Comparison of ENCODE assay signal across 14 cellular contexts in the genomic region with DNA sequence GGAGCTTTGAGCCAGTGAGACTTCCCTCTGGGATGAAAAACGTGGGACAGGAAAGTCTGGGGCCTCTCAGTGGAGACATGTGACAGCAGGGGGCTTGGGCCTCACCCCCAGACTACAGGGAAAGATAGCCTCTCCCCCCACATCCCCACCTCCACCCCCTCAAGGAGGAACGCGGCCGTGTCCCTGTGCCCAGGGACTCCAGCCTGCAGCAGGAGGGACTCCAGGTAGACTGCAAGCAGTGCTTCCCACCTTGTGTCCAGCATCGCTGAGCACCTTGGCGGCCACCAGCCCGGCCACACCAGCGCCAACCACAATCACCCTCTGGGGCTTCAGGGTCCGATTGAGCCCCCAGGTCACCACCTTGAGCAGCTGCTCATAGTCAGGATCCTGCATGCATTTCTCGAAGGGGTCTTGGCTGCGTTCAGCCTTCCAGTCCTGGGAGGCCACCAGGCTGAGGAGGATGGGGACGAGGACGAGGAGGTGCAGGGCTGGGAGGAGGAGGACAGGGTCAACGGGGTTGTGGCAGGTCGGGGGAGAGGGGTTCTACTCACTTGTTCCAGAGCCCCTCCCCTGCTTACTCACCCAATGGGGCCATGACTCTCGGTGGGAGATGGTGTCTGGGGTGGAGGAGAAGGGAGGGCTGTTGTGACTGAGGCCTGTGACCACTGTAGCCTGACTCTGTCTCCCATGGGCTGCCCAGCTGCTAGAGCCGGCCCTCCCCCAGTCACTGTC. TPM values are rescaled to one million over a fixed set of nuclear protein-coding genes. Genes with fewer than 3 reads are reported as not detected.
DNase-seq lines count a peak whose midpoint lies in the region; ATAC-seq, FAIRE-seq and TF ChIP-seq lines count a peak whose summit lies in the region.
"Had no signal": no experiment of that assay in that cellular context is flagged by ENCODE, and none has a peak within 500 bp of the region (broad histone marks: within the 10 kb centered on the region; RNA-seq: fewer than 3 reads in every experiment).

No MANE protein-coding gene starts in this region.

- H3K27me3 Mint-ChIP-seq in CD4-positive, alpha-beta memory T cell: no peaks in the 10 kb centered on the region
- H3K27me3 Mint-ChIP-seq in activated CD4-positive, alpha-beta memory T cell treated with anti-CD3 and anti-CD28 coated beads, Interleukin-2, amount 10 ng/mL, durations not matched to agents 7 days and 5 days: no peaks in the 10 kb centered on the region
- peaks cover 17% of the 10 kb centered on the region for H3K27me3 Mint-ChIP-seq in Calu3 (ENCODE audit: unreplicated experiment)

- no peaks in the 10 kb centered on the region for H3K36me3 ChIP-seq in CD4-positive, alpha-beta memory T cell (ENCODE audit: insufficient read depth, low read length)

- H3K9me3 ChIP-seq in CD4-positive, alpha-beta memory T cell (ENCODE audit: control insufficient read depth in 1 of 2, low read length in 2 of 2): no peaks in the 10 kb centered on the region

- no peak for TF ChIP-seq CTCF in GM12865 (IDR thresholded peaks at IDR 0.05; ENCODE audit: insufficient read depth, low read depth, low read length, missing control alignments)
- no peak for TF ChIP-seq CTCF in Calu3 (IDR thresholded peaks at IDR 0.05; ENCODE audit: unreplicated experiment)

- POLR2A ChIA-PET in CD4-positive, alpha-beta memory T cell (lab: Charles Lee; ENCODE audit: partially characterized antibody): interaction anchor here (1.0 to 4.0 kb wide), 7 partner anchors 13 to 88 kb away, joined by 3 to 28 read pairs (median 8); partner anchors contain the start of genes AKT1S1, ATF5, NUP62 and TBC1D17
- POLR2A ChIA-PET in activated CD4-positive, alpha-beta memory T cell treated with anti-CD3 and anti-CD28 coated beads, Interleukin-2, amount 10 ng/mL, durations not matched to agents 7 days and 5 days (lab: Charles Lee): interaction anchor here (0.7 to 5.5 kb wide), 6 partner anchors 9 to 38 kb away, joined by 3 to 43 read pairs (median 8); partner anchors contain the start of genes AKT1S1, ATF5, NUP62 and TBC1D17

- H3K4me1 Mint-ChIP-seq in CD4-positive, alpha-beta memory T cell: peaks cover 23 to 58% (median 45%) of the 10 kb centered on the region in 4 donors
- H3K4me1 Mint-ChIP-seq in activated CD4-positive, alpha-beta memory T cell treated with anti-CD3 and anti-CD28 coated beads, Interleukin-2, amount 10 ng/mL, durations not matched to agents 7 days and 5 days: peaks cover 57% of the 10 kb centered on the region
- peaks cover 22% of the 10 kb centered on the region for H3K4me1 Mint-ChIP-seq in Calu3 (ENCODE audit: low read depth, unreplicated experiment)
- H3K4me1 Mint-ChIP-seq: endodermal cell had no signal

- H3K36me3 Mint-ChIP-seq in CD4-positive, alpha-beta memory T cell: peaks cover 0 to 3% of the 10 kb centered on the region in 2 donors
- H3K36me3 Mint-ChIP-seq in activated CD4-positive, alpha-beta memory T cell treated with anti-CD3 and anti-CD28 coated beads, Interleukin-2, amount 10 ng/mL, durations not matched to agents 7 days and 5 days (ENCODE audit: low read depth): peaks cover 6% of the 10 kb centered on the region
- H3K36me3 Mint-ChIP-seq in Calu3 (ENCODE audit: insufficient read depth, unreplicated experiment): peaks cover 15% of the 10 kb centered on the region

- H3K27ac ChIP-seq in CD4-positive, alpha-beta memory T cell (ENCODE audit: low read depth, low read length): peak overlapping the region; percentile 98
- H3K27ac ChIP-seq: PC-9 had no signal

- DNase-seq in CD4-positive, alpha-beta memory T cell: peak in 1 of 5 donors; percentile 51
- DNase-seq in GM12865 (ENCODE audit: low read depth) (peak; percentile 66), glomerular visceral epithelial cell (ENCODE audit: extremely low spot score) (peak; percentile 21), NK-92 (lab: John Stamatoyannopoulos, UW; ENCODE audit: unreplicated experiment) (no peak), Calu3 (no peak), frontal cortex (ENCODE audit: low spot score in 2 of 2) (no peak)
- peak; percentile 38 for DNase-seq in activated CD4-positive, alpha-beta memory T cell treated with anti-CD3 and anti-CD28 coated beads, Interleukin-2, amount 10 ng/mL, durations not matched to agents 7 days and 5 days
- DNase-seq: COR-L47, endodermal cell, HCEC 1CT, kidney, NCI-H2227 treated with DMSO at 0.1 percent for 48 hours, PC-9 had no signal

- peak overlapping the region; percentile 97 to 100 (median 99) for H3K27ac Mint-ChIP-seq in CD4-positive, alpha-beta memory T cell
- peak overlapping the region; percentile 97 for H3K27ac Mint-ChIP-seq in activated CD4-positive, alpha-beta memory T cell treated with anti-CD3 and anti-CD28 coated beads, Interleukin-2, amount 10 ng/mL, durations not matched to agents 7 days and 5 days
- no peak overlapping the region for H3K27ac Mint-ChIP-seq in Calu3 (ENCODE audit: unreplicated experiment)
- H3K27ac Mint-ChIP-seq: endodermal cell had no signal

- CTCF ChIA-PET in CD4-positive, alpha-beta memory T cell (lab: Charles Lee; ENCODE audit: partially characterized antibody): no interaction called here
- CTCF ChIA-PET in activated CD4-positive, alpha-beta memory T cell treated with anti-CD3 and anti-CD28 coated beads, Interleukin-2, amount 10 ng/mL, durations not matched to agents 7 days and 5 days (lab: Charles Lee): interaction anchor here (1.0 kb wide), 1 partner anchor 28 kb away, joined by 3 read pairs; the partner anchor contains the start of gene PNKP
- CTCF ChIA-PET in Calu3 (lab: Charles Lee): interaction anchor here (1.0 to 1.6 kb wide), 2 partner anchors 33 to 228 kb away, joined by 3 to 8 read pairs; no protein-coding TSS in a partner anchor

- H3K27me3 ChIP-seq in CD4-positive, alpha-beta memory T cell (ENCODE audit: insufficient read depth, low read length): no peaks in the 10 kb centered on the region

- intact Hi-C loops in CD4-positive, alpha-beta memory T cell (cut with micrococcal nuclease): loop anchor here (2.0 kb wide), 3 partner anchors 19 to 41 kb away; partner anchors contain the start of genes AKT1S1, ATF5, NUP62 and TBC1D17
- intact Hi-C loops in Calu3 (cut with micrococcal nuclease; ENCODE audit: unreplicated experiment): no loop called here

- BruUV-seq in Calu3 (replicated peaks; lab: Mats Ljungman, UMichigan): no TSS peak

- H3K9me3 Mint-ChIP-seq in CD4-positive, alpha-beta memory T cell: peaks cover 0 to 1% (median 0%) of the 10 kb centered on the region in 8 donors
- H3K9me3 Mint-ChIP-seq in activated CD4-positive, alpha-beta memory T cell treated with anti-CD3 and anti-CD28 coated beads, Interleukin-2, amount 10 ng/mL, durations not matched to agents 7 days and 5 days: no peaks in the 10 kb centered on the region
- H3K9me3 Mint-ChIP-seq in Calu3 (ENCODE audit: low read depth, unreplicated experiment): no peaks in the 10 kb centered on the region
- H3K9me3 Mint-ChIP-seq: endodermal cell had no signal

- H3K4me1 ChIP-seq in CD4-positive, alpha-beta memory T cell (ENCODE audit: insufficient read depth, low read length): peaks cover 44% of the 10 kb centered on the region

- FAIRE-seq in frontal cortex (lab: Jason Lieb, UNC): no peak
- FAIRE-seq: kidney had no signal

- no peak for ATAC-seq in GM18907 (IDR thresholded peaks at IDR 0.05; ENCODE audit: unreplicated experiment)

- H3K4me3 ChIP-seq in CD4-positive, alpha-beta memory T cell (ENCODE audit: low read length in 2 of 2): peak overlapping the region in 1 of 2 donors; percentile 22
- H3K4me3 ChIP-seq in GM12865 (ENCODE audit: low read depth, low read length): peak overlapping the region; percentile 83
- H3K4me3 ChIP-seq: PC-9 had no signal

- H3K4me3 Mint-ChIP-seq in CD4-positive, alpha-beta memory T cell: peak overlapping the region in 7 of 8 donors; percentile 87 to 92 (median 90)
- H3K4me3 Mint-ChIP-seq in activated CD4-positive, alpha-beta memory T cell treated with anti-CD3 and anti-CD28 coated beads, Interleukin-2, amount 10 ng/mL, durations not matched to agents 7 days and 5 days: peak overlapping the region; percentile 80
- no peak overlapping the region for H3K4me3 Mint-ChIP-seq in Calu3 (ENCODE audit: low read depth, unreplicated experiment)
- H3K4me3 Mint-ChIP-seq: endodermal cell had no signal

RNA-seq across cellular contexts. Expression of gene IL4I1, which starts 1.0 kb away (rescaled TPM):
- total RNA-seq in CD4-positive, alpha-beta memory T cell: 1 to 10 TPM; 2.6 to 3.4 TPM
- 10 to 100 TPM in 1 of 2 donors, 1 to 10 TPM in 1; 9.4 to 10.4 TPM for polyA plus RNA-seq in CD4-positive, alpha-beta memory T cell
- total RNA-seq in activated CD4-positive, alpha-beta memory T cell treated with anti-CD3 and anti-CD28 coated beads, Interleukin-2, amount 10 ng/mL, durations not matched to agents 7 days and 5 days: 10 to 100 TPM; 25.7 to 26.4 TPM
- total RNA-seq in Calu3 (2022): 8.2 and 10.7 TPM in 2 replicates
- total RNA-seq in frontal cortex: 0.41 TPM
- total RNA-seq: PC-9 had no signal

RNA-seq across cellular contexts. Expression of gene TBC1D17, which starts 18.2 kb away (rescaled TPM):
- 100 to 1,000 TPM; 101 TPM for total RNA-seq in CD4-positive, alpha-beta memory T cell
- 10 to 100 TPM in 1 of 2 donors, 1 to 10 TPM in 1; 6.0 to 14.9 TPM for polyA plus RNA-seq in CD4-positive, alpha-beta memory T cell
- total RNA-seq in activated CD4-positive, alpha-beta memory T cell treated with anti-CD3 and anti-CD28 coated beads, Interleukin-2, amount 10 ng/mL, durations not matched to agents 7 days and 5 days: 10 to 100 TPM; 42.3 to 47.6 TPM
- total RNA-seq in Calu3 (2022): 54.7 and 56.9 TPM in 2 replicates
- total RNA-seq in frontal cortex: 5.7 TPM

RNA-seq across cellular contexts. Expression of gene AKT1S1, which starts 18.6 kb away (rescaled TPM):
- 10 to 100 TPM; 19.7 to 20.2 TPM for total RNA-seq in CD4-positive, alpha-beta memory T cell
- 1 to 10 TPM; 2.5 to 4.8 TPM for polyA plus RNA-seq in CD4-positive, alpha-beta memory T cell
- total RNA-seq in activated CD4-positive, alpha-beta memory T cell treated with anti-CD3 and anti-CD28 coated beads, Interleukin-2, amount 10 ng/mL, durations not matched to agents 7 days and 5 days: 10 to 100 TPM; 20.2 to 23.0 TPM
- total RNA-seq in Calu3 (2022): 58.9 and 65.2 TPM in 2 replicates
- total RNA-seq in frontal cortex: 4.1 TPM

RNA-seq across cellular contexts. Expression of gene PNKP, which starts 28.4 kb away (rescaled TPM):
- total RNA-seq in CD4-positive, alpha-beta memory T cell: 100 to 1,000 TPM; 171 to 192 TPM
- polyA plus RNA-seq in CD4-positive, alpha-beta memory T cell: 10 to 100 TPM; 28.9 to 33.9 TPM
- 100 to 1,000 TPM; 121 to 129 TPM for total RNA-seq in activated CD4-positive, alpha-beta memory T cell treated with anti-CD3 and anti-CD28 coated beads, Interleukin-2, amount 10 ng/mL, durations not matched to agents 7 days and 5 days
- total RNA-seq in Calu3 (2022) (185 and 189 TPM in 2 replicates), frontal cortex (23.2 TPM)

RNA-seq across cellular contexts. Expression of gene ATF5, which starts 33.3 kb away (rescaled TPM):
- total RNA-seq in CD4-positive, alpha-beta memory T cell: 1 to 10 TPM; 7.9 to 8.3 TPM
- 1 to 10 TPM; 1.8 to 2.3 TPM for polyA plus RNA-seq in CD4-positive, alpha-beta memory T cell
- 10 to 100 TPM; 19.6 to 20.0 TPM for total RNA-seq in activated CD4-positive, alpha-beta memory T cell treated with anti-CD3 and anti-CD28 coated beads, Interleukin-2, amount 10 ng/mL, durations not matched to agents 7 days and 5 days
- total RNA-seq in Calu3 (2022) (30.7 and 40.6 TPM in 2 replicates), frontal cortex (10.6 TPM)

Comparison
In these comparisons a context has a peak if more than half of its experiments do, and no peak if none do; other contexts are left out.
1. DNase-seq: peak in GM12865 (single experiment), activated CD4-positive, alpha-beta memory T cell treated with anti-CD3 and anti-CD28 coated beads, Interleukin-2, amount 10 ng/mL, durations not matched to agents 7 days and 5 days (single experiment) and glomerular visceral epithelial cell (single experiment); none in NK-92 (single experiment), Calu3 (single experiment) and frontal cortex (0 of 2).